In genomic region chr2:238595750-238596570, GRCh38 we compare ENCODE assay signal across 19 cellular contexts.
DNase-seq lines count a peak whose midpoint lies in the region; ATAC-seq, FAIRE-seq and TF ChIP-seq lines count a peak whose summit lies in the region.
"Had no signal": no experiment of that assay in that cellular context is flagged by ENCODE, and none has a peak within 500 bp of the region (broad histone marks: within the 10 kb centered on the region; RNA-seq: fewer than 3 reads in every experiment).

No MANE protein-coding gene starts in this region.

- peaks cover 0 to 27% (median 11%) of the 10 kb centered on the region in 3 donors for H3K4me1 ChIP-seq in esophagus squamous epithelium
- peaks cover 17 to 31% of the 10 kb centered on the region in 2 donors for H3K4me1 ChIP-seq in thoracic aorta (ENCODE audit: control insufficient read depth in 1 of 2, low read depth in 2 of 2)
- H3K4me1 ChIP-seq: testis had no signal

- FAIRE-seq in HTR-8/SVneo (lab: Jason Lieb, UNC), result no peak

- H3K9me3 Mint-ChIP-seq in nephron, result no peaks in the 10 kb centered on the region
- H3K9me3 Mint-ChIP-seq: naive B cell had no signal

- no peak for TF ChIP-seq CTCF in RWPE1 (conservative IDR thresholded peaks at IDR 0.05; ENCODE audit: low read depth)
- TF ChIP-seq CTCF in esophagus squamous epithelium (IDR thresholded peaks at IDR 0.05), result no peak
- TF ChIP-seq CTCF in nephron (IDR thresholded peaks at IDR 0.05; ENCODE audit: unreplicated experiment in 3 of 3), result no peak
- no peak for TF ChIP-seq CTCF in thoracic aorta (IDR thresholded peaks at IDR 0.05)

- H3K36me3 ChIP-seq in esophagus squamous epithelium, result no peaks in the 10 kb centered on the region
- H3K36me3 ChIP-seq in thoracic aorta, result no peaks in the 10 kb centered on the region
- no peaks in the 10 kb centered on the region for H3K36me3 ChIP-seq in MG63
- H3K36me3 ChIP-seq: adrenal gland, cardiac muscle cell had no signal

- no peaks in the 10 kb centered on the region for H3K36me3 Mint-ChIP-seq in nephron (ENCODE audit: low read depth)
- H3K36me3 Mint-ChIP-seq: naive B cell had no signal

- H3K27me3 ChIP-seq in esophagus squamous epithelium (no peaks in the 10 kb centered on the region), thoracic aorta (replicated peaks; ENCODE audit: insufficient read depth) (no peaks in the 10 kb centered on the region), MG63 (no peaks in the 10 kb centered on the region)
- H3K27me3 ChIP-seq: adrenal gland, cardiac muscle cell, testis had no signal

- H3K9me3 ChIP-seq in esophagus squamous epithelium, result no peaks in the 10 kb centered on the region
- no peaks in the 10 kb centered on the region for H3K9me3 ChIP-seq in thoracic aorta
- no peaks in the 10 kb centered on the region for H3K9me3 ChIP-seq in MG63
- H3K9me3 ChIP-seq: adrenal gland, testis had no signal

- H3K4me1 Mint-ChIP-seq in nephron, result peaks cover 34% of the 10 kb centered on the region
- H3K4me1 Mint-ChIP-seq: naive B cell had no signal

- POLR2A ChIA-PET in RWPE1 (lab: Yijun Ruan, JAX; ENCODE audit: low non-redundant PET), result no interaction called here

- no peak for DNase-seq in RWPE1 (ENCODE audit: low spot score)
- no peak for DNase-seq in esophagus squamous epithelium (lab: John Stamatoyannopoulos, UW)
- DNase-seq in thoracic aorta (ENCODE audit: low spot score), result no peak
- DNase-seq in MG63, result no peak
- no peak for DNase-seq in HTR-8/SVneo (ENCODE audit: insufficient read length, low spot score)
- DNase-seq in DMS79 (lab: John Stamatoyannopoulos, UW), result no peak
- DNase-seq: activated gamma-delta T cell treated with Interleukin-2 at 50 U/mL for 16 hours, adrenal gland, AML-193, DND-41, naive B cell, NCI-H1092, NCI-H2081 treated with DMSO at 0.1 percent for 48 hours, NCI-H510A treated with DMSO at 0.1 percent for 48 hours, testis had no signal

- TF ChIP-seq POLR2A in esophagus squamous epithelium (IDR thresholded peaks at IDR 0.05), result no peak

- no peak for ATAC-seq in thoracic aorta (ENCODE audit: insufficient number of reproducible peaks, low FRiP score, low read depth)

- peak overlapping the region; percentile 89 to 98 (median 95) for H3K27ac Mint-ChIP-seq in nephron
- H3K27ac Mint-ChIP-seq: naive B cell, progenitor cell of endocrine pancreas had no signal

- H3K27ac ChIP-seq in RWPE1, result peak overlapping the region; percentile 87; the same call in 1 of the 2 replicates
- peak overlapping the region in 3 of 4 donors; percentile 77 to 86 (median 78) for H3K27ac ChIP-seq in esophagus squamous epithelium
- peak overlapping the region; percentile 91 to 97 for H3K27ac ChIP-seq in thoracic aorta
- H3K27ac ChIP-seq: cardiac muscle cell, KMS-11, testis had no signal

- intact Hi-C loops in esophagus squamous epithelium (cut with DNase I), result no loop called here

- CTCF ChIA-PET in RWPE1 (lab: Yijun Ruan, JAX), result no interaction called here

- H3K27me3 Mint-ChIP-seq in nephron (ENCODE audit: low read depth), result no peaks in the 10 kb centered on the region

- H3K4me3 Mint-ChIP-seq in nephron, result no peak overlapping the region
- H3K4me3 Mint-ChIP-seq: naive B cell had no signal

- WGBS in esophagus squamous epithelium, 2 donors, result 80 to 85% methylated on average over 13 to 17 of the region's 20 CpGs

- H3K4me3 ChIP-seq in esophagus squamous epithelium (no peak overlapping the region), thoracic aorta (no peak overlapping the region), MG63 (no peak overlapping the region)
- H3K4me3 ChIP-seq: cardiac muscle cell, testis had no signal
